In genomic region chr5:43400082-43400481, GRCh38 we compare ENCODE assay signal across 15 cellular contexts. TPM values are rescaled to one million over a fixed set of nuclear protein-coding genes. Genes with fewer than 3 reads are reported as not detected.
DNase-seq lines count a peak whose midpoint lies in the region; ATAC-seq and TF ChIP-seq lines count a peak whose summit lies in the region.
"Had no signal": no experiment of that assay in that cellular context is flagged by ENCODE, and none has a peak within 500 bp of the region (broad histone marks: within the 10 kb centered on the region; RNA-seq: fewer than 3 reads in every experiment).

No MANE protein-coding gene starts in this region.

- H3K27ac Mint-ChIP-seq in CD8-positive, alpha-beta T cell: no peak overlapping the region
- no peak overlapping the region for H3K27ac Mint-ChIP-seq in natural killer cell treated with Interleukin-12 subunit alpha and Interleukin-12 subunit beta and Interleukin-15 and Interleukin-18, amount 100 ng/mL, for 72 hours
- H3K27ac Mint-ChIP-seq: activated T-helper 2 cell treated with anti-CD3 and anti-CD28 coated beads, Interferon-gamma antibody, Interleukin-2, Interleukin-4, amounts not matched to agents 10 μg/mL and 5 μg/mL and 100 μg/mL, durations not matched to agents 14 hours and 24 hours and 36 hours; CD4-positive, alpha-beta T cell had no signal

- H3K27me3 ChIP-seq in CD8-positive, alpha-beta T cell (ENCODE audit: insufficient read depth, low read length): no peaks in the 10 kb centered on the region
- H3K27me3 ChIP-seq: suprapubic skin had no signal

- TF ChIP-seq CTCF in CD8-positive, alpha-beta T cell (IDR thresholded peaks at IDR 0.05): no peak

- H3K9me3 Mint-ChIP-seq in CD8-positive, alpha-beta T cell: no peaks in the 10 kb centered on the region
- peaks cover 7% of the 10 kb centered on the region for H3K9me3 Mint-ChIP-seq in natural killer cell treated with Interleukin-12 subunit alpha and Interleukin-12 subunit beta and Interleukin-15 and Interleukin-18, amount 100 ng/mL, for 72 hours
- H3K9me3 Mint-ChIP-seq: CD4-positive, alpha-beta T cell had no signal

- POLR2A ChIA-PET in CD8-positive, alpha-beta T cell (lab: Charles Lee): no interaction called here

- H3K4me1 ChIP-seq in CD8-positive, alpha-beta T cell (ENCODE audit: insufficient read depth, low read length): peaks cover 18% of the 10 kb centered on the region

- peaks cover 12% of the 10 kb centered on the region for H3K36me3 Mint-ChIP-seq in CD8-positive, alpha-beta T cell
- H3K36me3 Mint-ChIP-seq in natural killer cell treated with Interleukin-12 subunit alpha and Interleukin-12 subunit beta and Interleukin-15 and Interleukin-18, amount 100 ng/mL, for 72 hours: no peaks in the 10 kb centered on the region

- H3K36me3 ChIP-seq in CD8-positive, alpha-beta T cell (ENCODE audit: insufficient read depth, low read length): no peaks in the 10 kb centered on the region
- H3K36me3 ChIP-seq: SJSA1, suprapubic skin had no signal

- H3K9me3 ChIP-seq in CD8-positive, alpha-beta T cell (ENCODE audit: low read length): no peaks in the 10 kb centered on the region
- H3K9me3 ChIP-seq: SJSA1, suprapubic skin had no signal

- CTCF ChIA-PET in CD8-positive, alpha-beta T cell (lab: Charles Lee): interaction anchor here (4.2 kb wide), 1 partner anchor 10 kb away, joined by 29 read pairs; no protein-coding TSS in a partner anchor

- peaks cover 26% of the 10 kb centered on the region for H3K4me1 Mint-ChIP-seq in CD8-positive, alpha-beta T cell (ENCODE audit: low read depth)
- peaks cover 6 to 7% of the 10 kb centered on the region in 2 donors for H3K4me1 Mint-ChIP-seq in natural killer cell treated with Interleukin-12 subunit alpha and Interleukin-12 subunit beta and Interleukin-15 and Interleukin-18, amount 100 ng/mL, for 72 hours (ENCODE audit: low read depth in 2 of 2)

- no peak for ATAC-seq in CD8-positive, alpha-beta T cell
- ATAC-seq in natural killer cell treated with Interleukin-12 subunit alpha and Interleukin-12 subunit beta and Interleukin-15 and Interleukin-18, amount 100 ng/mL, for 72 hours: no peak
- ATAC-seq in HG03432 (IDR thresholded peaks at IDR 0.05; ENCODE audit: unreplicated experiment): no peak

- intact Hi-C loops in CD8-positive, alpha-beta T cell (cut with DNase I, micrococcal nuclease): no loop called here

- H3K4me3 ChIP-seq in CD8-positive, alpha-beta T cell (ENCODE audit: low read depth, low read length): no peak overlapping the region
- H3K4me3 ChIP-seq: SJSA1, suprapubic skin had no signal

- no peak overlapping the region for H3K4me3 Mint-ChIP-seq in CD8-positive, alpha-beta T cell
- no peak overlapping the region for H3K4me3 Mint-ChIP-seq in natural killer cell treated with Interleukin-12 subunit alpha and Interleukin-12 subunit beta and Interleukin-15 and Interleukin-18, amount 100 ng/mL, for 72 hours

- DNase-seq in AG08395 (ENCODE audit: low spot score) (peak; percentile 46), HuH-7 (ENCODE audit: low spot score) (peak; percentile 53), amniotic epithelial cell (ENCODE audit: low read depth) (peak; percentile 27), iris pigment epithelial cell (ENCODE audit: low read depth) (peak; percentile 20), NCI-H2227 treated with DMSO at 0.1 percent for 48 hours (lab: John Stamatoyannopoulos, UW) (no peak)
- DNase-seq in CD8-positive, alpha-beta T cell: no peak
- DNase-seq in natural killer cell treated with Interleukin-12 subunit alpha and Interleukin-12 subunit beta and Interleukin-15 and Interleukin-18, amount 100 ng/mL, for 72 hours (ENCODE audit: low spot score): no peak
- DNase-seq: activated CD4-positive, alpha-beta T cell treated with anti-CD3 and anti-CD28 coated beads for 48 hours; CD4-positive, alpha-beta T cell; cortex of kidney; head of caudate nucleus had no signal

- H3K27ac ChIP-seq in CD8-positive, alpha-beta T cell (ENCODE audit: low read depth, low read length): no peak overlapping the region
- H3K27ac ChIP-seq: SJSA1, suprapubic skin had no signal

- H3K27me3 Mint-ChIP-seq in CD8-positive, alpha-beta T cell (ENCODE audit: low read depth): no peaks in the 10 kb centered on the region
- peaks cover 6 to 9% of the 10 kb centered on the region in 2 donors for H3K27me3 Mint-ChIP-seq in natural killer cell treated with Interleukin-12 subunit alpha and Interleukin-12 subunit beta and Interleukin-15 and Interleukin-18, amount 100 ng/mL, for 72 hours
- H3K27me3 Mint-ChIP-seq: CD4-positive, alpha-beta T cell had no signal

RNA-seq across cellular contexts. Expression of gene CCL28, which starts 12.1 kb away (rescaled TPM):
- total RNA-seq in CD8-positive, alpha-beta T cell: 10 to 100 TPM; 19.5 to 20.9 TPM
- 10 to 100 TPM in 1 of 2 donors, 1 to 10 TPM in 1; 4.8 to 18.3 TPM for total RNA-seq in natural killer cell treated with Interleukin-12 subunit alpha and Interleukin-12 subunit beta and Interleukin-15 and Interleukin-18, amount 100 ng/mL, for 72 hours

Comparison
In these comparisons a context has a peak if more than half of its experiments do, and no peak if none do; other contexts are left out.
1. DNase-seq: peak in AG08395 (single experiment), HuH-7 (single experiment), amniotic epithelial cell (single experiment) and iris pigment epithelial cell (single experiment); none in CD8-positive, alpha-beta T cell (0 of 7), natural killer cell treated with Interleukin-12 subunit alpha and Interleukin-12 subunit beta and Interleukin-15 and Interleukin-18, amount 100 ng/mL, for 72 hours (single experiment) and NCI-H2227 treated with DMSO at 0.1 percent for 48 hours (single experiment).